Comparison of ENCODE assay signal across 10 cellular contexts in genomic region chr5:157269165-157269671, GRCh38. TPM values are rescaled to one million over a fixed set of nuclear protein-coding genes. Genes with fewer than 3 reads are reported as not detected.
DNase-seq lines count a peak whose midpoint lies in the region; ATAC-seq, FAIRE-seq and TF ChIP-seq lines count a peak whose summit lies in the region.
"Had no signal": no experiment of that assay in that cellular context is flagged by ENCODE, and none has a peak within 500 bp of the region (broad histone marks: within the 10 kb centered on the region; RNA-seq: fewer than 3 reads in every experiment).

No MANE protein-coding gene starts in this region.

- no peaks in the 10 kb centered on the region for H3K27me3 ChIP-seq in right atrium auricular region

- H3K36me3 Mint-ChIP-seq in T-cell: peaks cover 28% of the 10 kb centered on the region

- H3K27me3 Mint-ChIP-seq in T-cell: no peaks in the 10 kb centered on the region

- H3K4me1 Mint-ChIP-seq in T-cell: peaks cover 81 to 91% (median 90%) of the 10 kb centered on the region in 3 donors

- H3K4me3 ChIP-seq in right atrium auricular region: no peak overlapping the region

- ATAC-seq in Right ventricle myocardium superior (ENCODE audit: poor library complexity) (no peak), T-cell (replicated peaks in 1 of 4) (no peak), HG02870 (IDR thresholded peaks at IDR 0.05; ENCODE audit: unreplicated experiment) (no peak), SK-N-SH treated with all-trans-retinoic acid at 6 μM for 48 hours (no peak)

- intact Hi-C loops in Right ventricle myocardium superior (cut with DNase I): no loop called here

- peak overlapping the region; percentile 99 for H3K27ac Mint-ChIP-seq in T-cell

- H3K36me3 ChIP-seq in right atrium auricular region: no peaks in the 10 kb centered on the region

- no peaks in the 10 kb centered on the region for H3K9me3 ChIP-seq in right atrium auricular region

- DNase-seq in right atrium auricular region (ENCODE audit: low spot score) (no peak), Right ventricle myocardium superior (no peak), T-cell (no peak), iPS-NIHi11 (ENCODE audit: low spot score) (peak; percentile 58), dermis blood vessel endothelial cell (no peak), H54 (ENCODE audit: insufficient read length, low spot score) (no peak)
- DNase-seq: activated CD8-positive, alpha-beta memory T cell treated with anti-CD3 and anti-CD28 coated beads, Interleukin-2, amount 50 U/mL, for 48 hours; nucleus accumbens had no signal

- POLR2A ChIA-PET in T-cell (lab: Charles Lee): interaction anchor here in 1 of 2 donors (0.6 kb wide), 1 partner anchor 101 kb away, joined by 12 read pairs; no protein-coding TSS in a partner anchor

- no peaks in the 10 kb centered on the region for H3K9me3 Mint-ChIP-seq in T-cell

- CTCF ChIA-PET in T-cell (lab: Charles Lee): interaction anchor here in 1 of 2 donors (0.9 to 1.1 kb wide), 2 partner anchors 16 to 35 kb away, joined by 3 read pairs; no protein-coding TSS in a partner anchor

- no peak for FAIRE-seq in H54 (lab: Jason Lieb, UNC)

- TF ChIP-seq CTCF in right atrium auricular region (IDR thresholded peaks at IDR 0.05): no peak

- peaks cover 0 to 34% of the 10 kb centered on the region in 2 donors for H3K4me1 ChIP-seq in right atrium auricular region

- no peak for TF ChIP-seq POLR2A in H54 (IDR thresholded peaks at IDR 0.05; ENCODE audit: low read depth, low read length)

- H3K4me3 Mint-ChIP-seq in T-cell: peak overlapping the region; percentile 91 to 93 (median 92)

- H3K27ac ChIP-seq in right atrium auricular region: peak overlapping the region; percentile 66 to 87

TF ChIP-seq in SK-N-SH treated with all-trans-retinoic acid at 6 μM for 48 hours, 23 proteins besides CTCF, POLR2A, EP300 and RAD21:
- no peak for TF ChIP-seq PPARA (CRISPR knock-in tag; IDR thresholded peaks at IDR 0.05; ENCODE audit: borderline replicate concordance)
- TF ChIP-seq BACH2 (CRISPR knock-in tag; IDR thresholded peaks at IDR 0.05; ENCODE audit: borderline replicate concordance): no peak
- TF ChIP-seq TOX (CRISPR knock-in tag; IDR thresholded peaks at IDR 0.05; ENCODE audit: borderline replicate concordance): no peak
- no peak for TF ChIP-seq CSRNP3 (CRISPR knock-in tag; IDR thresholded peaks at IDR 0.05)
- no peak for TF ChIP-seq POU6F1 (CRISPR knock-in tag; IDR thresholded peaks at IDR 0.05; ENCODE audit: borderline replicate concordance, low read depth)
- TF ChIP-seq CREB5 (CRISPR knock-in tag; IDR thresholded peaks at IDR 0.05; ENCODE audit: low read depth): no peak
- TF ChIP-seq ZC3H10 (CRISPR knock-in tag; IDR thresholded peaks at IDR 0.05): no peak
- no peak for TF ChIP-seq ZFP30 (CRISPR knock-in tag; IDR thresholded peaks at IDR 0.05)

RNA-seq across cellular contexts. Expression of gene CYFIP2, which starts 3.3 kb away (rescaled TPM):
- total RNA-seq in right atrium auricular region (10 to 100 TPM; 51.5 to 55.4 TPM), Right ventricle myocardium superior (27.6 TPM), T-cell (100 to 1,000 TPM; 362 to 497 (median 398) TPM), dermis blood vessel endothelial cell (11.7 and 12.6 TPM in 2 replicates)

Comparison
In these comparisons a context has a peak if more than half of its experiments do, and no peak if none do; other contexts are left out.
1. RNA of gene CYFIP2, which starts 3.3 kb away (total RNA-seq): 362 to 497 TPM in T-cell; 51.5 to 55.4 TPM in right atrium auricular region, 27.6 TPM in Right ventricle myocardium superior (single experiment) and 11.7 to 12.6 TPM in dermis blood vessel endothelial cell; every median in the first group is over 4 times any median in the second.